Comparison of ENCODE assay signal across 13 cellular contexts in the genomic region with DNA sequence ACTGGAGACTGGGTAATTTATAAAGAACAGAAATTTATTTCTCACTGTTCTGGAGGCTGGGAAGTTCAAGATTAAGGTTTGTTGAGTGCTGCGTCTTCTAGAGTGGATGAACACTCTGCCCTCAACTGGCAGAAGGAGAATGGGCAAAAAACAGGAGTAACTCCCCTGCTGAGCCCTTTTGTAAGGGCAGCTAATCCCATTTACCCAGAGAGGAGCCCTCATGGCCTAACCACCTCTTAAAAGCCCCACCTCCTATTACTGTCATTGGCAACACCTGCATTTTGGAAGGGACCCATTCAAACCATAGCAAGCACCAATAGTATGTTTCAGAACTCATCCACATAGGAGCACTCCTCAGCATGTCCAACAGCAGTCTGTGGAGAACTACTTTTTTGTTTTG. TPM values are rescaled to one million over a fixed set of nuclear protein-coding genes. Genes with fewer than 3 reads are reported as not detected.
A peak's percentile ranks its signal among the peaks of the same experiment; 100 is the strongest.
DNase-seq lines count a peak whose midpoint lies in the region; ATAC-seq, FAIRE-seq and TF ChIP-seq lines count a peak whose summit lies in the region.
"Had no signal": no experiment of that assay in that cellular context is flagged by ENCODE, and none has a peak within 500 bp of the region (broad histone marks: within the 10 kb centered on the region; RNA-seq: fewer than 3 reads in every experiment).

No MANE protein-coding gene starts in this region.

- TF ChIP-seq CTCF in H1 (IDR thresholded peaks at IDR 0.05; ENCODE audit: control extremely low read depth in 1 of 3, insufficient read depth in 1 of 3, low read depth in 1 of 3, low read length in 3 of 3) (no peak), pancreas (IDR thresholded peaks at IDR 0.05) (no peak), OCI-LY7 (conservative IDR thresholded peaks at IDR 0.05; ENCODE audit: low read length) (no peak)

- BruUV-seq in OCI-LY7 (replicated peaks; lab: Mats Ljungman, UMichigan), result no TSS peak

- H4K20me1 ChIP-seq in H1 (replicated peaks in 1 of 2; ENCODE audit: control insufficient read depth in 1 of 2, insufficient read depth in 2 of 2, low read length in 2 of 2) (no peaks in the 10 kb centered on the region), OCI-LY7 (ENCODE audit: insufficient read depth, low read length) (no peaks in the 10 kb centered on the region)

- H3K79me2 ChIP-seq in H1 (ENCODE audit: control insufficient read depth in 1 of 2, insufficient read depth in 2 of 2, low read length in 2 of 2) (no peaks in the 10 kb centered on the region; a peak in 1 of 4 replicates), OCI-LY7 (ENCODE audit: insufficient read depth, low read depth, low read length) (no peaks in the 10 kb centered on the region)

- H3K9me3 ChIP-seq in CD4-positive, alpha-beta memory T cell (ENCODE audit: control insufficient read depth in 1 of 2, low read length in 2 of 2), result no peaks in the 10 kb centered on the region
- no peaks in the 10 kb centered on the region for H3K9me3 ChIP-seq in H1 (ENCODE audit: insufficient read depth in 2 of 2, low read depth in 1 of 2, low read length in 1 of 2)
- no peaks in the 10 kb centered on the region for H3K9me3 ChIP-seq in pancreas
- H3K9me3 ChIP-seq in OCI-LY7 (ENCODE audit: low read length), result no peaks in the 10 kb centered on the region

- H3K27ac ChIP-seq in CD4-positive, alpha-beta memory T cell (ENCODE audit: low read depth, low read length), result no peak overlapping the region
- H3K27ac ChIP-seq in H1 (ENCODE audit: low read depth, low read length) (no peak overlapping the region), pancreas (peak overlapping the region; percentile 17 to 83 (median 50)), OCI-LY7 (ENCODE audit: low read depth, low read length, poor library complexity, severe bottlenecking) (no peak overlapping the region)

- H3K4me1 ChIP-seq in CD4-positive, alpha-beta memory T cell (ENCODE audit: insufficient read depth, low read length), result peaks cover 37% of the 10 kb centered on the region
- H3K4me1 ChIP-seq in H1 (replicated peaks in 1 of 4; ENCODE audit: control insufficient read depth in 3 of 4, insufficient read depth in 4 of 4, low read length in 3 of 4) (peaks cover 0 to 9% (median 4%) of the 10 kb centered on the region in 4 experiments; a peak in 5 of 7 replicates), pancreas (peaks cover 25 to 57% (median 54%) of the 10 kb centered on the region in 3 donors), OCI-LY7 (ENCODE audit: insufficient read depth, low read length, poor library complexity, severe bottlenecking) (no peaks in the 10 kb centered on the region)

- no peak overlapping the region for H3K18ac ChIP-seq in H1 (ENCODE audit: extremely low read depth, low read length)

- H3K9ac ChIP-seq in H1 (replicated peaks in 1 of 4; ENCODE audit: extremely low read depth in 1 of 4, low read depth in 3 of 4, low read length in 3 of 4), result no peak overlapping the region

- H3K36me3 Mint-ChIP-seq in CD4-positive, alpha-beta memory T cell, result peaks cover 21% of the 10 kb centered on the region in 2 donors

- no peak overlapping the region for H2BK15ac ChIP-seq in H1 (ENCODE audit: low read length)

- peak; percentile 13 for FAIRE-seq in H1 (lab: Jason Lieb, UNC)
- no peak for FAIRE-seq in pancreas (lab: Jason Lieb, UNC)

- no peak overlapping the region for H2BK120ac ChIP-seq in H1 (replicated peaks; ENCODE audit: low read depth, low read length)

- H3K4me1 Mint-ChIP-seq in CD4-positive, alpha-beta memory T cell, result peaks cover 26 to 65% (median 45%) of the 10 kb centered on the region in 4 donors

- H3K4me2 ChIP-seq in H1 (ENCODE audit: insufficient read depth in 1 of 2, low read depth in 2 of 2, low read length in 2 of 2) (no peak overlapping the region), OCI-LY7 (ENCODE audit: low read length) (no peak overlapping the region)

- no peaks in the 10 kb centered on the region for H3K23me2 ChIP-seq in H1 (ENCODE audit: low read depth, low read length)

- H4K5ac ChIP-seq in H1 (ENCODE audit: insufficient read length, low read depth, low read length), result no peak overlapping the region

- TF ChIP-seq EP300 in H1 (IDR thresholded peaks at IDR 0.05; ENCODE audit: borderline replicate concordance in 1 of 2, low read depth in 2 of 2, low read length in 2 of 2), result no peak

- no peak overlapping the region for H2AFZ ChIP-seq in H1 (ENCODE audit: low read length)
- H2AFZ ChIP-seq in OCI-LY7 (ENCODE audit: low read length), result no peak overlapping the region

- no peak for ATAC-seq in pancreas
- no peak for ATAC-seq in left colon

- H3K14ac ChIP-seq in H1 (ENCODE audit: insufficient read length), result no peak overlapping the region

- no peak overlapping the region for H4K91ac ChIP-seq in H1 (replicated peaks; ENCODE audit: insufficient read length, low read length)

- H3K4me3 ChIP-seq in CD4-positive, alpha-beta memory T cell (ENCODE audit: low read length in 2 of 2), result no peak overlapping the region
- H3K4me3 ChIP-seq in H1 (ENCODE audit: extremely low read depth in 1 of 4, insufficient read depth in 2 of 4, low read depth in 3 of 4, low read length in 4 of 4) (no peak overlapping the region), pancreas (no peak overlapping the region), OCI-LY7 (ENCODE audit: low read depth, low read length, poor library complexity, severe bottlenecking) (no peak overlapping the region)

- POLR2A ChIA-PET in CD4-positive, alpha-beta memory T cell (lab: Charles Lee; ENCODE audit: partially characterized antibody), result interaction anchor here (0.7 to 1.4 kb wide), 5 partner anchors 10 to 62 kb away, joined by 3 to 4 read pairs (median 3); no protein-coding TSS in a partner anchor
- POLR2A ChIA-PET in H1 (lab: Charles Lee; ENCODE audit: partially characterized antibody) (interaction anchor here (1.0 kb wide), 1 partner anchor 13 kb away, joined by 3 read pairs; no protein-coding TSS in a partner anchor), OCI-LY7 (lab: Charles Lee) (no interaction called here)

- no peak overlapping the region for H3K23ac ChIP-seq in H1 (ENCODE audit: insufficient read length)

- no peak for TF ChIP-seq POLR2A in H1 (IDR thresholded peaks at IDR 0.05; ENCODE audit: control extremely low read depth in 1 of 2, low read depth in 2 of 2, low read length in 2 of 2)

- no peaks in the 10 kb centered on the region for H3K79me1 ChIP-seq in H1 (ENCODE audit: low read depth, low read length)

- H2AK5ac ChIP-seq in H1 (ENCODE audit: low read depth, low read length), result no peak overlapping the region

- no peaks in the 10 kb centered on the region for H3K9me2 ChIP-seq in OCI-LY7 (ENCODE audit: insufficient read depth, low read length)

- H3K27me3 Mint-ChIP-seq in CD4-positive, alpha-beta memory T cell, result no peaks in the 10 kb centered on the region

- no peaks in the 10 kb centered on the region for H3K27me3 ChIP-seq in CD4-positive, alpha-beta memory T cell (ENCODE audit: insufficient read depth, low read length)
- H3K27me3 ChIP-seq in H1 (replicated peaks in 1 of 4; ENCODE audit: control insufficient read depth in 3 of 4, extremely low read depth in 1 of 4, insufficient read depth in 3 of 4, low read length in 3 of 4), result no peaks in the 10 kb centered on the region
- H3K27me3 ChIP-seq in pancreas, result no peaks in the 10 kb centered on the region

- H3K27ac Mint-ChIP-seq in CD4-positive, alpha-beta memory T cell, result peak overlapping the region; percentile 55 to 93 (median 81)
- H3K27ac Mint-ChIP-seq: H9 had no signal

- H3K4me3 Mint-ChIP-seq in CD4-positive, alpha-beta memory T cell, result peak overlapping the region in 2 of 8 donors; percentile 8 to 55
- H3K4me3 Mint-ChIP-seq: H9 had no signal

- TF ChIP-seq RAD21 in H1 (IDR thresholded peaks at IDR 0.05 in 1 of 2, conservative IDR thresholded peaks at IDR 0.05 in 1 of 2; ENCODE audit: low read depth in 2 of 2, low read length in 2 of 2), result 0 out of 4 replicates have a peak, but pooled peaks of 1 of the 2 experiments have one; percentile 1

- H3K4ac ChIP-seq in H1 (replicated peaks; ENCODE audit: insufficient read length, low read depth, low read length), result no peak overlapping the region

- H2BK20ac ChIP-seq in H1 (ENCODE audit: low read length), result no peak overlapping the region

- no peak overlapping the region for H4K8ac ChIP-seq in H1 (ENCODE audit: extremely low read depth, insufficient read depth, low read length)

- H3K36me3 ChIP-seq in CD4-positive, alpha-beta memory T cell (ENCODE audit: insufficient read depth, low read length), result no peaks in the 10 kb centered on the region
- no peaks in the 10 kb centered on the region; a peak in 1 of 8 replicates for H3K36me3 ChIP-seq in H1 (ENCODE audit: control insufficient read depth in 2 of 4, insufficient read depth in 4 of 4, low read length in 3 of 4)
- no peaks in the 10 kb centered on the region for H3K36me3 ChIP-seq in pancreas
- H3K36me3 ChIP-seq in OCI-LY7 (ENCODE audit: insufficient read depth, low read length), result no peaks in the 10 kb centered on the region

- no peak for DNase-seq in CD4-positive, alpha-beta memory T cell
- DNase-seq in LoVo (ENCODE audit: low spot score) (peak; percentile 35), H1 (ENCODE audit: low read depth in 1 of 2, low spot score in 2 of 2) (no peak), pancreas (no peak), left colon (no peak), OCI-LY7 (ENCODE audit: low spot score) (no peak), MV-4-11 (lab: John Stamatoyannopoulos, UW) (no peak)
- DNase-seq: activated naive CD4-positive, alpha-beta T cell; effector CD8-positive, alpha-beta T cell; H9; mesendoderm; stimulated activated naive CD4-positive, alpha-beta T cell treated with Interleukin-2 at 50 U/mL for 16 hours; T1000 had no signal

- peaks cover 0 to 4% (median 0%) of the 10 kb centered on the region in 8 donors for H3K9me3 Mint-ChIP-seq in CD4-positive, alpha-beta memory T cell

- no peak overlapping the region for H2BK12ac ChIP-seq in H1 (ENCODE audit: low read depth, low read length)

- 100% methylated on average over 1 of the region's 1 CpG; no CpG with 5 or more reads in 1 of the 2 experiments for WGBS in H1 (ENCODE audit: extremely low coverage in 1 of 2, insufficient coverage in 1 of 2, insufficient read length in 1 of 2, insufficient replicate concordance in 2 of 2, low coverage in 1 of 2, low lambda C conversion rate in 2 of 2, missing lambda C conversion rate in 1 of 2), 2 experiments
- 88 to 91% methylated on average over 1 of the region's 1 CpG for WGBS in pancreas, 2 donors

- no peak overlapping the region for H2BK5ac ChIP-seq in H1 (ENCODE audit: low read depth, low read length)

- intact Hi-C loops in CD4-positive, alpha-beta memory T cell (cut with micrococcal nuclease), result loop anchor here (1.0 to 5.0 kb wide), 2 partner anchors 8 to 38 kb away; no protein-coding TSS in a partner anchor
- intact Hi-C loops in pancreas (cut with DNase I) (no loop called here), left colon (cut with DNase I, micrococcal nuclease) (no loop called here), OCI-LY7 (cut with micrococcal nuclease; ENCODE audit: unreplicated experiment) (no loop called here)

- H3K56ac ChIP-seq in H1 (replicated peaks; ENCODE audit: insufficient read length, low read depth, low read length), result no peak overlapping the region

- CTCF ChIA-PET in CD4-positive, alpha-beta memory T cell (lab: Charles Lee; ENCODE audit: partially characterized antibody), result interaction anchor here (0.7 to 1.9 kb wide), 3 partner anchors 27 to 333 kb away, joined by 3 to 4 read pairs (median 3); no protein-coding TSS in a partner anchor
- CTCF ChIA-PET in H1 (lab: Charles Lee; ENCODE audit: partially characterized antibody) (no interaction called here), OCI-LY7 (lab: Charles Lee; ENCODE audit: unreplicated experiment) (no interaction called here)

RNA-seq across cellular contexts. Expression of gene BORCS5, which starts 47.4 kb away (rescaled TPM):
- total RNA-seq in CD4-positive, alpha-beta memory T cell, result 10 to 100 TPM; 21.3 to 26.8 TPM
- polyA plus RNA-seq in CD4-positive, alpha-beta memory T cell, result 10 to 100 TPM; 27.5 to 28.1 TPM
- 15.4 and 17.4 TPM in 2 replicates for total RNA-seq in H1 (2021; fragmentation: NEBNext Ultra II Directional; extraction: Animal tissue kit (Norgen Biotek cat#: 25700))
- 8.3 and 14.4 TPM in 2 replicates for polyA plus RNA-seq in H1 (2011; rRNA removed)
- polyA plus RNA-seq in H1 (2011; cell fraction: cytosol; rRNA removed), result 10.0 TPM
- 16.9 TPM for polyA plus RNA-seq in H1 (2011; cell fraction: nucleus; rRNA removed)
- 9.3 to 12.7 TPM (median 11.1 TPM) in 4 replicates for polyA plus RNA-seq in H1 (2012, experiment 1 of 2)
- polyA plus RNA-seq in H1 (2012, experiment 2 of 2), result 9.4 TPM
- polyA plus RNA-seq in H1 (2013, experiment 1 of 2), result 8.2 TPM
- 8.7 TPM for polyA plus RNA-seq in H1 (2013, experiment 2 of 2)
- 15.7 and 16.0 TPM in 2 replicates for polyA minus RNA-seq in H1 (2011; rRNA and poly(A)+ RNA removed)
- polyA minus RNA-seq in H1 (2011; cell fraction: cytosol; rRNA and poly(A)+ RNA removed), result 12.9 TPM
- polyA minus RNA-seq in H1 (2011; cell fraction: nucleus; rRNA and poly(A)+ RNA removed), result 15.9 TPM
- total RNA-seq in pancreas, result 10 to 100 TPM in 2 of 6 donors, 1 to 10 TPM in 4; 7.4 to 10.9 (median 9.1) TPM
- 1 to 10 TPM; 3.7 to 5.6 TPM for polyA plus RNA-seq in pancreas
- 10 to 100 TPM; 12.2 to 13.8 TPM for total RNA-seq in left colon
- total RNA-seq in OCI-LY7 (2014; rRNA removed; shearing (Covaris generic)), result 9.6 and 10.4 TPM in 2 replicates
- 22.9 and 25.3 TPM in 2 replicates for total RNA-seq in OCI-LY7 (2022)

RNA-seq across cellular contexts. Expression of gene MANSC1, which starts 54.3 kb away (rescaled TPM):
- total RNA-seq in CD4-positive, alpha-beta memory T cell, result under 1 TPM; 0.35 to 0.44 TPM
- 1 to 10 TPM in 1 of 2 donors, under 1 TPM in 1; 0.50 to 1.4 TPM for polyA plus RNA-seq in CD4-positive, alpha-beta memory T cell
- 6.1 and 8.9 TPM in 2 replicates for total RNA-seq in H1 (2021; fragmentation: NEBNext Ultra II Directional; extraction: Animal tissue kit (Norgen Biotek cat#: 25700))
- polyA plus RNA-seq in H1 (2011; rRNA removed) (2.0 and 2.5 TPM in 2 replicates), pancreas (10 to 100 TPM in 1 of 2 donors, 1 to 10 TPM in 1; 7.0 to 13.7 TPM)
- 1.9 TPM for polyA plus RNA-seq in H1 (2011; cell fraction: cytosol; rRNA removed)
- polyA plus RNA-seq in H1 (2011; cell fraction: nucleus; rRNA removed), result 1.2 TPM
- 4.0 to 6.1 TPM (median 5.3 TPM) in 4 replicates for polyA plus RNA-seq in H1 (2012, experiment 1 of 2)
- 2.4 TPM for polyA plus RNA-seq in H1 (2012, experiment 2 of 2)
- 14.7 TPM for polyA plus RNA-seq in H1 (2013, experiment 1 of 2)
- polyA plus RNA-seq in H1 (2013, experiment 2 of 2), result 15.8 TPM
- 1.4 and 2.6 TPM in 2 replicates for polyA minus RNA-seq in H1 (2011; rRNA and poly(A)+ RNA removed)
- polyA minus RNA-seq in H1 (2011; cell fraction: cytosol; rRNA and poly(A)+ RNA removed), result 1.6 TPM
- 0.90 TPM for polyA minus RNA-seq in H1 (2011; cell fraction: nucleus; rRNA and poly(A)+ RNA removed)
- total RNA-seq in pancreas (10 to 100 TPM; 15.7 to 21.6 (median 18.0) TPM), left colon (10 to 100 TPM; 48.0 to 62.8 TPM), OCI-LY7 (2022) (0.17 TPM in 1 of 2 replicates, not detected in the other)
- not detected in 2 replicates for total RNA-seq in OCI-LY7 (2014; rRNA removed; shearing (Covaris generic))

Comparison
In these comparisons a context has a peak if more than half of its experiments do, and no peak if none do; other contexts are left out.
1. H3K27ac ChIP-seq: peak in pancreas (4 of 4); none in CD4-positive, alpha-beta memory T cell (single experiment), H1 (single experiment) and OCI-LY7 (single experiment).